7 cellular contexts compared by ENCODE assay signal in the genomic region with DNA sequence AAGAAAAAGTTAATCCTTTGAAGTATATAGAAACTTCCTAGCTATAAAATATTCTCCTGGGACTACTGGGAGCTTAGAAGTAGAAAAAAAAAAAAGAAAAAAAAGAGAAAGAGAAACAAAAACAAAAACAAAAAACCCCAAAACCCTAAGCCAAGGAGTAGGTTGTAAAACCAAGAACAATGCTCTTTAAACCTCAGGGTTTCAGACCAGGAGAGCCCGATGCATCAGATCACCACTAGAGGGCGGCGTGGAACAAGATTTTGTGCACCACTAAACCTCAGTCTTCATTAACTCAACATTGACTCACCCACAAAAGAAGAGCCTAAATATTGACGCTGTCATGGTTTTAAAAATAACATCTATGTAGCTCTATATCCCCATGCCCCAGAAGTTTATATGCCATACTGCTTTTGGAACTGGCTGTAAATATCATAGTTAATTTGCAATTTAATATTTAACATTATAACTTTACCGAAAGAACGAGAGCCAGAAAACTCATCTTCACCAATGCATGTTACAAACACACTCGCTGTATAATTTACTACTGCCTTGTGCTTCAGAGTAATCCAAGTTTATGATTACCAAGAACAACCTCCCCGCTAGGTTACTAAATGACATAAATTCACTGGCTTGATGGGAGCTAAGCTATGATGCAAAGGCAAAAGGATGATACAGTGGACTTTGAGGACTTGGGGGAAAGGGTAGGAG. TPM values are rescaled to one million over a fixed set of nuclear protein-coding genes. Genes with fewer than 3 reads are reported as not detected.
DNase-seq lines count a peak whose midpoint lies in the region; ATAC-seq, FAIRE-seq and TF ChIP-seq lines count a peak whose summit lies in the region.

No MANE protein-coding gene starts in this region.

- H3K9me3 ChIP-seq in ascending aorta: no peaks in the 10 kb centered on the region
- H3K9me3 ChIP-seq in gastrocnemius medialis: no peaks in the 10 kb centered on the region

- H3K9me3 Mint-ChIP-seq in T-helper 2 cell treated with Interferon-gamma antibody and Interleukin-4, amounts not matched to agents 5 μg/mL and 100 μg/mL, for 36 hours: no peaks in the 10 kb centered on the region

- H3K4me1 ChIP-seq in ascending aorta: peaks cover 0 to 3% of the 10 kb centered on the region in 2 donors
- peaks cover 0 to 3% of the 10 kb centered on the region in 2 donors for H3K4me1 ChIP-seq in gastrocnemius medialis

- no peak overlapping the region for H3K4me3 Mint-ChIP-seq in T-helper 2 cell treated with Interferon-gamma antibody and Interleukin-4, amounts not matched to agents 5 μg/mL and 100 μg/mL, for 36 hours

- peaks cover 14% of the 10 kb centered on the region for H3K4me1 Mint-ChIP-seq in T-helper 2 cell treated with Interferon-gamma antibody and Interleukin-4, amounts not matched to agents 5 μg/mL and 100 μg/mL, for 36 hours (ENCODE audit: low read depth)

- H3K27me3 Mint-ChIP-seq in T-helper 2 cell treated with Interferon-gamma antibody and Interleukin-4, amounts not matched to agents 5 μg/mL and 100 μg/mL, for 36 hours (ENCODE audit: low read depth): no peaks in the 10 kb centered on the region

- H3K27me3 ChIP-seq in ascending aorta (no peaks in the 10 kb centered on the region), gastrocnemius medialis (no peaks in the 10 kb centered on the region)

- in situ Hi-C loops in gastrocnemius medialis (cut with MboI; ENCODE audit: low sequenced_read_pairs in 4 of 4): loop anchor here in 3 of 4 donors (10.0 to 25.0 kb wide), 3 partner anchors 267 to 350 kb away; no protein-coding TSS in a partner anchor

- TF ChIP-seq CTCF in ascending aorta (IDR thresholded peaks at IDR 0.05) (peak; percentile 72 to 95 (median 86)), gastrocnemius medialis (IDR thresholded peaks at IDR 0.05 in 4 of 5, conservative IDR thresholded peaks at IDR 0.05 in 1 of 5) (peak; percentile 70 to 93 (median 81))

- H3K36me3 Mint-ChIP-seq in T-helper 2 cell treated with Interferon-gamma antibody and Interleukin-4, amounts not matched to agents 5 μg/mL and 100 μg/mL, for 36 hours (ENCODE audit: low read depth): peaks cover 20% of the 10 kb centered on the region

- H3K36me3 ChIP-seq in ascending aorta: peaks cover 31 to 44% of the 10 kb centered on the region in 2 donors
- peaks cover 0 to 52% of the 10 kb centered on the region in 2 donors for H3K36me3 ChIP-seq in gastrocnemius medialis

- no peak overlapping the region for H3K4me3 ChIP-seq in ascending aorta
- H3K4me3 ChIP-seq in gastrocnemius medialis: no peak overlapping the region

- DNase-seq in GM12892 (ENCODE audit: insufficient read length) (peak; percentile 29), NCI-H187 treated with DMSO at 0.1 percent for 48 hours (lab: John Stamatoyannopoulos, UW) (peak; percentile 41), ascending aorta (ENCODE audit: low spot score in 2 of 2) (peak in 1 of 2 donors; percentile 90), hepatic stellate cell (ENCODE audit: low spot score) (peak; percentile 62), gastrocnemius medialis (peak; percentile 50 to 67)
- DNase-seq in T-helper 2 cell treated with Interferon-gamma antibody and Interleukin-4, amounts not matched to agents 5 μg/mL and 100 μg/mL, for 36 hours (ENCODE audit: low spot score): peak; percentile 82

- H3K27ac Mint-ChIP-seq in T-helper 2 cell treated with Interferon-gamma antibody and Interleukin-4, amounts not matched to agents 5 μg/mL and 100 μg/mL, for 36 hours: peak overlapping the region; percentile 33

- intact Hi-C loops in ascending aorta (cut with DNase I) (loop anchor here (2.0 to 5.0 kb wide), 2 partner anchors 20 to 272 kb away; partner anchors contain the start of gene MCUR1), gastrocnemius medialis (cut with DNase I; ENCODE audit: low total_unique reads) (loop anchor here (1.0 to 10.0 kb wide), 3 partner anchors 78 to 350 kb away; no protein-coding TSS in a partner anchor)

- ATAC-seq in HG02840 (IDR thresholded peaks at IDR 0.05; ENCODE audit: low FRiP score, unreplicated experiment) (peak; percentile 74), gastrocnemius medialis (peak; percentile 96 to 97)

- no peak overlapping the region for H3K27ac ChIP-seq in ascending aorta
- H3K27ac ChIP-seq in gastrocnemius medialis: peak overlapping the region in 1 of 4 donors; percentile 11

- peak; percentile 90 for FAIRE-seq in GM12892 (lab: Jason Lieb, UNC)

- TF ChIP-seq POLR2A in GM12892 (IDR thresholded peaks at IDR 0.05; ENCODE audit: low read depth, low read length) (no peak), gastrocnemius medialis (IDR thresholded peaks at IDR 0.05) (no peak)

RNA-seq across cellular contexts. Expression of gene MCUR1, which starts 19.2 kb away (rescaled TPM):
- polyA plus RNA-seq in GM12892 (2012; ENCODE audit: missing spikeins): 12.0 TPM
- total RNA-seq in ascending aorta (2.8 TPM), gastrocnemius medialis (10 to 100 TPM in 3 of 4 donors, 1 to 10 TPM in 1; 9.5 to 29.4 (median 18.1) TPM)
